In the genomic region with DNA sequence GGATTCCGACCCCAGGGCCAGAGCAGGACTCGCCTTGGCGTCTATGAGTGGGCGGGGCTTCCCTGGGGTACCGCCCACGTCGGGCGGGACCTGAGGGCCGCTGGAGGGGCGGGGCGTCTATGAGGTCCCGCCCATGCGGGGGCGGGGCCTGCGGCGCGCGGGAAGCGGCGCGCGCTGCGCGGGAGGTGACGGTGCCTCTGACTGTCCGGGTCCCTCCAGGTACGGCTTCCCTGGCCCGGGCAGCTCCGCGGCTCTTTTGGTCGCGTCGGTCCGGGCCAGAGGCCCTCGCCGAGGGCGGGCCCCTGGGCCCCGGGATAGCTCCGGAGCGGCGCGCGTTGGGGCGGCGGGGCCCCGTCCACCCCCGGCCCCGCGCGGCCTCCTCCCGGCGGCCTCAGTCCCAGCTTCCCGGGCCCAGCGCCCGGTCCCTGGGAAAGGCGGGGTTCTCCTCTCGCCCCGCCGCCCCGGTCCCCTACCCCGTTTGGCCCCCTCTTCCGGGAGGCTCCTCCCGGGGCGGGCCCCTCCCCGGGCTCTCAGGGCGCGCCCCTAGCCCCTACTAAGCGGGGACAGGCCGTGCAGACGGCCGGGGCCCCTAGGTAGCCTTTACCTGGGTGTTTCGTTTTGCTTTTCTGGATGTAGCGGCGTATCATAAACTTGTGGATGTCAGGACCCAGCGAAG, we compare ENCODE assay signal across 8 cellular contexts. TPM values are rescaled to one million over a fixed set of nuclear protein-coding genes. Genes with fewer than 3 reads are reported as not detected.
DNase-seq lines count a peak whose midpoint lies in the region; ATAC-seq and TF ChIP-seq lines count a peak whose summit lies in the region.

A gene (plus strand): TSS at position 160 of the 676 bp plus-strand sequence. CDS start 745 bp downstream, outside the sequence.

- H3K27me3 ChIP-seq in foreskin keratinocyte (no peaks in the 10 kb centered on the region), neutrophil (peaks cover 12% of the 10 kb centered on the region)

- H3K4me3 ChIP-seq in neutrophil (ENCODE audit: low read depth in 1 of 2, low read length in 1 of 2) = peak within 1 kb of the TSS; percentile 52 to 54

- no peak for TF ChIP-seq CTCF in foreskin keratinocyte (conservative IDR thresholded peaks at IDR 0.05)
- TF ChIP-seq CTCF in neutrophil (IDR thresholded peaks at IDR 0.05) = no peak

- H3K36me3 ChIP-seq in neutrophil = no peaks in the 10 kb centered on the region

- DNase-seq in EL (peak; percentile 80), LHCN-M2 (ENCODE audit: low read depth) (peak; percentile 58), SHP77 treated with DMSO at 0.1 percent for 48 hours (lab: John Stamatoyannopoulos, UW) (peak; percentile 21), activated gamma-delta T cell (lab: John Stamatoyannopoulos, UW) (peak; percentile 63), foreskin keratinocyte (peak; percentile 35 to 56), stromal cell of bone marrow (ENCODE audit: low read depth) (peak; percentile 28)

- H3K4me1 ChIP-seq in foreskin keratinocyte = peaks cover 3% of the 10 kb centered on the region
- peaks cover 6 to 13% of the 10 kb centered on the region in 2 experiments for H3K4me1 ChIP-seq in neutrophil (ENCODE audit: control insufficient read depth in 1 of 2, insufficient read depth in 1 of 2, low read depth in 1 of 2, low read length in 1 of 2)

- peak within 1 kb of the TSS; percentile 85 for H3K27ac ChIP-seq in foreskin keratinocyte
- no peak within 1 kb of the TSS for H3K27ac ChIP-seq in neutrophil

- no peaks in the 10 kb centered on the region for H3K9me3 ChIP-seq in neutrophil

- peak; percentile 89 for ATAC-seq in GM21825 (IDR thresholded peaks at IDR 0.05; ENCODE audit: unreplicated experiment)
- peak; percentile 88 for ATAC-seq in foreskin keratinocyte

RNA-seq across cellular contexts. Expression of the gene that starts here (rescaled TPM):
- 9.0 and 9.9 TPM in 2 replicates for total RNA-seq in LHCN-M2 (2014; rRNA removed)
- polyA plus RNA-seq in LHCN-M2 (2012) = 6.5 TPM
- total RNA-seq in foreskin keratinocyte = 12.0 and 14.4 TPM in 2 replicates
- 9.4 and 10.5 TPM in 2 replicates for polyA plus RNA-seq in foreskin keratinocyte

Comparison
In these comparisons a context has a peak if more than half of its experiments do, and no peak if none do; other contexts are left out.
1. DNase-seq: peak in every context shown above with its lines; median percentile 80 in EL; 63 in activated gamma-delta T cell; 58 in LHCN-M2; 46 in foreskin keratinocyte; 28 in stromal cell of bone marrow; 21 in SHP77 treated with DMSO at 0.1 percent for 48 hours.